In genomic region chr1:16017461-16018303, GRCh38 we compare ENCODE assay signal across 10 cellular contexts. TPM values are rescaled to one million over a fixed set of nuclear protein-coding genes. Genes with fewer than 3 reads are reported as not detected.
DNase-seq lines count a peak whose midpoint lies in the region; ATAC-seq and TF ChIP-seq lines count a peak whose summit lies in the region.
"Had no signal": no experiment of that assay in that cellular context is flagged by ENCODE, and none has a peak within 500 bp of the region (broad histone marks: within the 10 kb centered on the region; RNA-seq: fewer than 3 reads in every experiment).

Gene HSPB7, minus strand, starts transcription at chr1:16018043. Its CDS starts 80 bp downstream, at chr1:16017963.

- 43 to 73% methylated on average over 36 to 37 of the region's 37 CpGs for WGBS in lung, 2 donors
- 48 to 59% methylated on average over 36 to 37 of the region's 37 CpGs for WGBS in thyroid gland, 2 donors

- H3K4me1 ChIP-seq in lung (ENCODE audit: control insufficient read depth in 2 of 2, insufficient read depth in 2 of 2, low read length in 2 of 2) (peaks cover 0 to 9% of the 10 kb centered on the region in 2 donors), thyroid gland (peaks cover 68 to 71% of the 10 kb centered on the region in 2 donors)

- TF ChIP-seq CTCF in choroid plexus epithelial cell (conservative IDR thresholded peaks at IDR 0.05; ENCODE audit: low read depth, low read length) (no peak), lung (IDR thresholded peaks at IDR 0.05; ENCODE audit: control extremely low read depth, extremely low read depth) (no peak), thyroid gland (IDR thresholded peaks at IDR 0.05) (peak in 1 of 6 experiments; percentile 13)

- H3K36me3 ChIP-seq in lung (ENCODE audit: control insufficient read depth in 2 of 2, insufficient read depth in 2 of 2, low read length in 2 of 2) (no peaks in the 10 kb centered on the region), thyroid gland (no peaks in the 10 kb centered on the region)
- H3K36me3 ChIP-seq: HAP-1 had no signal

- H3K27ac Mint-ChIP-seq in activated naive CD4-positive, alpha-beta T cell treated with anti-CD3 and anti-CD28 coated beads, Interleukin-2, amount 50 U/mL, for 72 hours: peak within 1 kb of the TSS in 1 of 2 donors; percentile 62

- peak in 1 of 2 donors; percentile 66 for TF ChIP-seq POLR2A in thyroid gland (IDR thresholded peaks at IDR 0.05)

- intact Hi-C loops in thyroid gland (cut with DNase I): no loop called here

- ATAC-seq in lung (ENCODE audit: insufficient read depth, low FRiP score): peak; percentile 60
- no peak for ATAC-seq in activated naive CD4-positive, alpha-beta T cell treated with anti-CD3 and anti-CD28 coated beads, Interleukin-2, amount 50 U/mL, for 72 hours

- no peaks in the 10 kb centered on the region for H3K9me3 Mint-ChIP-seq in activated naive CD4-positive, alpha-beta T cell treated with anti-CD3 and anti-CD28 coated beads, Interleukin-2, amount 50 U/mL, for 72 hours

- H3K27me3 ChIP-seq in lung (ENCODE audit: control insufficient read depth, insufficient read depth) (no peaks in the 10 kb centered on the region), thyroid gland (no peaks in the 10 kb centered on the region)

- peak; percentile 76 for DNase-seq in M059J (ENCODE audit: low read depth)
- peak; percentile 72 for DNase-seq in choroid plexus epithelial cell (ENCODE audit: low read depth)
- DNase-seq in lung (ENCODE audit: low spot score): peak; percentile 38
- peak; percentile 36 to 72 for DNase-seq in thyroid gland
- no peak for DNase-seq in NCI-H1048 (lab: John Stamatoyannopoulos, UW)
- DNase-seq in inferior parietal cortex (ENCODE audit: extremely low spot score): no peak
- no peak for DNase-seq in stimulated activated naive CD4-positive, alpha-beta T cell treated with Interleukin-2 at 50 U/mL for 16 hours (lab: John Stamatoyannopoulos, UW)
- DNase-seq in activated naive CD4-positive, alpha-beta T cell treated with anti-CD3 and anti-CD28 coated beads, Interleukin-2, amount 50 U/mL, for 72 hours (ENCODE audit: low spot score in 2 of 2): no peak

- no peaks in the 10 kb centered on the region for H3K36me3 Mint-ChIP-seq in activated naive CD4-positive, alpha-beta T cell treated with anti-CD3 and anti-CD28 coated beads, Interleukin-2, amount 50 U/mL, for 72 hours

- H3K9me3 ChIP-seq in lung (ENCODE audit: control insufficient read depth in 2 of 2, insufficient read depth in 1 of 2, low read length in 1 of 2) (no peaks in the 10 kb centered on the region), thyroid gland (no peaks in the 10 kb centered on the region)
- H3K9me3 ChIP-seq: HAP-1 had no signal

- no peak within 1 kb of the TSS for H3K4me3 ChIP-seq in choroid plexus epithelial cell (ENCODE audit: low read depth, low read length)
- peak within 1 kb of the TSS; percentile 0 for H3K4me3 ChIP-seq in lung
- H3K4me3 ChIP-seq in thyroid gland (replicated peaks in 1 of 3): no peak within 1 kb of the TSS
- H3K4me3 ChIP-seq: HAP-1 had no signal

- H3K27ac ChIP-seq in lung (ENCODE audit: low read depth in 1 of 2, low read length in 1 of 2) (peak within 1 kb of the TSS; percentile 25 to 97), thyroid gland (peak within 1 kb of the TSS; percentile 55 to 96 (median 67))

RNA-seq across cellular contexts. Expression of gene HSPB7, which starts in this region (rescaled TPM):
- 1.4 and 1.9 TPM in 2 replicates for total RNA-seq in M059J (2014; rRNA removed; shearing (Covaris generic))
- total RNA-seq in lung: 10 to 100 TPM in 1 of 2 donors, 1 to 10 TPM in 1; 2.4 to 34.2 TPM
- polyA plus RNA-seq in lung: 10 to 100 TPM; 11.2 to 11.5 TPM
- total RNA-seq in thyroid gland: 1 to 10 TPM in 3 of 4 donors, under 1 TPM in 1; 0.81 to 9.0 (median 2.9) TPM
- not detected for total RNA-seq in activated naive CD4-positive, alpha-beta T cell treated with anti-CD3 and anti-CD28 coated beads, Interleukin-2, amount 50 U/mL, for 72 hours
- total RNA-seq: epithelial cell of proximal tubule had no signal

Comparison
In these comparisons a context has a peak if more than half of its experiments do, and no peak if none do; other contexts are left out.
1. DNase-seq: peak in M059J (single experiment), choroid plexus epithelial cell (single experiment), lung (single experiment) and thyroid gland (2 of 2); none in NCI-H1048 (single experiment), inferior parietal cortex (single experiment), stimulated activated naive CD4-positive, alpha-beta T cell treated with Interleukin-2 at 50 U/mL for 16 hours (single experiment) and activated naive CD4-positive, alpha-beta T cell treated with anti-CD3 and anti-CD28 coated beads, Interleukin-2, amount 50 U/mL, for 72 hours (0 of 2).